ENCODE assay signal across 25 cellular contexts in genomic region chr3:147915057-147915456, GRCh38.
DNase-seq lines count a peak whose midpoint lies in the region; ATAC-seq and TF ChIP-seq lines count a peak whose summit lies in the region.
"Had no signal": no experiment of that assay in that cellular context is flagged by ENCODE, and none has a peak within 500 bp of the region (broad histone marks: within the 10 kb centered on the region; RNA-seq: fewer than 3 reads in every experiment).

No MANE protein-coding gene starts in this region.

- POLR2A ChIA-PET in activated CD4-positive, alpha-beta memory T cell treated with anti-CD3 and anti-CD28 coated beads for 36 hours (lab: Charles Lee): no interaction called here

- CTCF ChIA-PET in activated CD4-positive, alpha-beta memory T cell treated with anti-CD3 and anti-CD28 coated beads for 36 hours (lab: Charles Lee): no interaction called here

- H3K4me3 Mint-ChIP-seq in activated CD4-positive, alpha-beta memory T cell treated with anti-CD3 and anti-CD28 coated beads for 36 hours: no peak overlapping the region
- H3K4me3 Mint-ChIP-seq: activated CD8-positive, alpha-beta T cell treated with anti-CD3 and anti-CD28 coated beads for 36 hours; activated naive CD8-positive, alpha-beta T cell treated with anti-CD3 and anti-CD28 coated beads for 36 hours; activated T-cell treated with anti-CD3 and anti-CD28 coated beads, Interleukin-2, amount 50 U/mL, for 72 hours; CD14-positive monocyte; central memory CD8-positive, alpha-beta T cell; effector memory CD8-positive, alpha-beta T cell; mesothelial cell of epicardium; stimulated activated naive CD8-positive, alpha-beta T cell treated with anti-CD3 and anti-CD28 coated beads, Interleukin-15, amount 100 ng/mL, for 72 hours had no signal

- H3K4me3 ChIP-seq in choroid plexus epithelial cell (ENCODE audit: low read depth, low read length) (no peak overlapping the region), aorta (ENCODE audit: low read length in 2 of 2) (no peak overlapping the region), body of pancreas (no peak overlapping the region)
- H3K4me3 ChIP-seq: upper lobe of left lung had no signal

- DNase-seq in NCI-H748 (lab: John Stamatoyannopoulos, UW; ENCODE audit: unreplicated experiment) (peak; percentile 32), NCI-H748 treated with DMSO at 0.1 percent for 48 hours (lab: John Stamatoyannopoulos, UW) (no peak), LHCN-M2 (ENCODE audit: low read depth) (peak; percentile 74), choroid plexus epithelial cell (ENCODE audit: low read depth) (peak; percentile 30), aorta (no peak), DMS153 (lab: John Stamatoyannopoulos, UW) (no peak), body of pancreas (no peak)
- no peak for DNase-seq in activated CD4-positive, alpha-beta memory T cell treated with anti-CD3 and anti-CD28 coated beads for 36 hours
- DNase-seq: activated CD8-positive, alpha-beta T cell treated with anti-CD3 and anti-CD28 coated beads for 36 hours; activated naive CD8-positive, alpha-beta T cell treated with anti-CD3 and anti-CD28 coated beads for 36 hours; activated T-cell treated with anti-CD3 and anti-CD28 coated beads, Interleukin-2, amount 50 U/mL, for 72 hours; DMS 273 treated with DMSO at 0.1 percent for 48 hours; effector memory CD8-positive, alpha-beta T cell; hippocampal formation; Karpas-422; kidney glomerular epithelial cell; NCI-H1436; NCI-H2171 treated with DMSO at 0.1 percent for 48 hours; SHP77 treated with DMSO at 0.1 percent for 48 hours; stimulated activated naive CD8-positive, alpha-beta T cell treated with anti-CD3 and anti-CD28 coated beads, Interleukin-15, amount 100 ng/mL, for 72 hours; upper lobe of left lung had no signal

- no peak overlapping the region for H3K27ac ChIP-seq in aorta (ENCODE audit: low read depth in 1 of 2, low read length in 2 of 2)
- no peak overlapping the region for H3K27ac ChIP-seq in body of pancreas
- H3K27ac ChIP-seq: 22Rv1, upper lobe of left lung had no signal

- H3K27me3 ChIP-seq in aorta (ENCODE audit: control insufficient read depth in 1 of 2, insufficient read depth in 2 of 2, low read length in 1 of 2) (no peaks in the 10 kb centered on the region), body of pancreas (no peaks in the 10 kb centered on the region)
- H3K27me3 ChIP-seq: upper lobe of left lung had no signal

- TF ChIP-seq POLR2A in body of pancreas (IDR thresholded peaks at IDR 0.05): no peak

- no peak for TF ChIP-seq CTCF in choroid plexus epithelial cell (conservative IDR thresholded peaks at IDR 0.05; ENCODE audit: low read depth, low read length)
- no peak for TF ChIP-seq CTCF in body of pancreas (IDR thresholded peaks at IDR 0.05)

- H3K4me1 ChIP-seq in aorta (ENCODE audit: control insufficient read depth in 1 of 2, insufficient read depth in 2 of 2, low read length in 2 of 2): no peaks in the 10 kb centered on the region
- H3K4me1 ChIP-seq in body of pancreas: no peaks in the 10 kb centered on the region
- H3K4me1 ChIP-seq: upper lobe of left lung had no signal

- 65 to 75% methylated on average over 5 of the region's 5 CpGs for WGBS in aorta, 2 donors
- WGBS in body of pancreas, 2 donors: 56 to 61% methylated on average over 5 of the region's 5 CpGs

- no peaks in the 10 kb centered on the region for H3K36me3 Mint-ChIP-seq in activated CD4-positive, alpha-beta memory T cell treated with anti-CD3 and anti-CD28 coated beads for 36 hours
- H3K36me3 Mint-ChIP-seq: activated naive CD8-positive, alpha-beta T cell treated with anti-CD3 and anti-CD28 coated beads for 36 hours; CD14-positive monocyte; mesothelial cell of epicardium had no signal

- no peaks in the 10 kb centered on the region for H3K27me3 Mint-ChIP-seq in activated CD4-positive, alpha-beta memory T cell treated with anti-CD3 and anti-CD28 coated beads for 36 hours
- H3K27me3 Mint-ChIP-seq: activated CD8-positive, alpha-beta T cell treated with anti-CD3 and anti-CD28 coated beads for 36 hours; activated naive CD8-positive, alpha-beta T cell treated with anti-CD3 and anti-CD28 coated beads for 36 hours; central memory CD8-positive, alpha-beta T cell; effector memory CD8-positive, alpha-beta T cell; stimulated activated naive CD8-positive, alpha-beta T cell treated with anti-CD3 and anti-CD28 coated beads, Interleukin-15, amount 100 ng/mL, for 72 hours had no signal

- H3K9me3 ChIP-seq in aorta (ENCODE audit: control insufficient read depth, low read length): no peaks in the 10 kb centered on the region
- H3K9me3 ChIP-seq in body of pancreas: peaks cover 0 to 4% (median 0%) of the 10 kb centered on the region in 3 donors
- H3K9me3 ChIP-seq: upper lobe of left lung had no signal

- no peak overlapping the region for H3K27ac Mint-ChIP-seq in activated CD4-positive, alpha-beta memory T cell treated with anti-CD3 and anti-CD28 coated beads for 36 hours
- H3K27ac Mint-ChIP-seq: activated CD8-positive, alpha-beta T cell treated with anti-CD3 and anti-CD28 coated beads for 36 hours; activated naive CD8-positive, alpha-beta T cell treated with anti-CD3 and anti-CD28 coated beads for 36 hours; activated T-cell treated with anti-CD3 and anti-CD28 coated beads, Interleukin-2, amount 50 U/mL, for 72 hours; CD14-positive monocyte; effector memory CD8-positive, alpha-beta T cell; mesothelial cell of epicardium; stimulated activated naive CD8-positive, alpha-beta T cell treated with anti-CD3 and anti-CD28 coated beads, Interleukin-15, amount 100 ng/mL, for 72 hours had no signal

- intact Hi-C loops in aorta (cut with DNase I) (no loop called here), body of pancreas (cut with DNase I) (no loop called here)
- intact Hi-C loops in activated CD4-positive, alpha-beta memory T cell treated with anti-CD3 and anti-CD28 coated beads for 36 hours (cut with micrococcal nuclease): no loop called here

- ATAC-seq in aorta (ENCODE audit: low FRiP score) (peak; percentile 74), body of pancreas (no peak)
- ATAC-seq: activated CD8-positive, alpha-beta T cell treated with anti-CD3 and anti-CD28 coated beads for 36 hours; activated T-cell treated with anti-CD3 and anti-CD28 coated beads, Interleukin-2, amount 50 U/mL, for 72 hours; effector memory CD8-positive, alpha-beta T cell; stimulated activated naive CD8-positive, alpha-beta T cell treated with anti-CD3 and anti-CD28 coated beads, Interleukin-15, amount 100 ng/mL, for 72 hours had no signal

- H3K9me3 Mint-ChIP-seq in activated CD4-positive, alpha-beta memory T cell treated with anti-CD3 and anti-CD28 coated beads for 36 hours: peaks cover 3% of the 10 kb centered on the region
- H3K9me3 Mint-ChIP-seq: central memory CD8-positive, alpha-beta T cell had no signal

- H3K36me3 ChIP-seq in aorta (ENCODE audit: control insufficient read depth in 1 of 2, insufficient read depth in 2 of 2, low read length in 1 of 2): no peaks in the 10 kb centered on the region
- no peaks in the 10 kb centered on the region for H3K36me3 ChIP-seq in body of pancreas (replicated peaks in 1 of 2; ENCODE audit: insufficient read depth in 1 of 2, low read depth in 2 of 2)
- H3K36me3 ChIP-seq: upper lobe of left lung had no signal

- no peaks in the 10 kb centered on the region for H3K4me1 Mint-ChIP-seq in activated CD4-positive, alpha-beta memory T cell treated with anti-CD3 and anti-CD28 coated beads for 36 hours (ENCODE audit: low read depth)
- H3K4me1 Mint-ChIP-seq: activated naive CD8-positive, alpha-beta T cell treated with anti-CD3 and anti-CD28 coated beads for 36 hours; CD14-positive monocyte; central memory CD8-positive, alpha-beta T cell; mesothelial cell of epicardium; stimulated activated naive CD8-positive, alpha-beta T cell treated with anti-CD3 and anti-CD28 coated beads, Interleukin-15, amount 100 ng/mL, for 72 hours had no signal

Comparison
In these comparisons a context has a peak if more than half of its experiments do, and no peak if none do; other contexts are left out.
1. DNase-seq: peak in NCI-H748 (single experiment), LHCN-M2 (single experiment) and choroid plexus epithelial cell (single experiment); none in NCI-H748 treated with DMSO at 0.1 percent for 48 hours (single experiment), aorta (0 of 2), DMS153 (single experiment), activated CD4-positive, alpha-beta memory T cell treated with anti-CD3 and anti-CD28 coated beads for 36 hours (single experiment) and body of pancreas (0 of 4).